ENCODE assay signal across 8 cellular contexts in the genomic region with DNA sequence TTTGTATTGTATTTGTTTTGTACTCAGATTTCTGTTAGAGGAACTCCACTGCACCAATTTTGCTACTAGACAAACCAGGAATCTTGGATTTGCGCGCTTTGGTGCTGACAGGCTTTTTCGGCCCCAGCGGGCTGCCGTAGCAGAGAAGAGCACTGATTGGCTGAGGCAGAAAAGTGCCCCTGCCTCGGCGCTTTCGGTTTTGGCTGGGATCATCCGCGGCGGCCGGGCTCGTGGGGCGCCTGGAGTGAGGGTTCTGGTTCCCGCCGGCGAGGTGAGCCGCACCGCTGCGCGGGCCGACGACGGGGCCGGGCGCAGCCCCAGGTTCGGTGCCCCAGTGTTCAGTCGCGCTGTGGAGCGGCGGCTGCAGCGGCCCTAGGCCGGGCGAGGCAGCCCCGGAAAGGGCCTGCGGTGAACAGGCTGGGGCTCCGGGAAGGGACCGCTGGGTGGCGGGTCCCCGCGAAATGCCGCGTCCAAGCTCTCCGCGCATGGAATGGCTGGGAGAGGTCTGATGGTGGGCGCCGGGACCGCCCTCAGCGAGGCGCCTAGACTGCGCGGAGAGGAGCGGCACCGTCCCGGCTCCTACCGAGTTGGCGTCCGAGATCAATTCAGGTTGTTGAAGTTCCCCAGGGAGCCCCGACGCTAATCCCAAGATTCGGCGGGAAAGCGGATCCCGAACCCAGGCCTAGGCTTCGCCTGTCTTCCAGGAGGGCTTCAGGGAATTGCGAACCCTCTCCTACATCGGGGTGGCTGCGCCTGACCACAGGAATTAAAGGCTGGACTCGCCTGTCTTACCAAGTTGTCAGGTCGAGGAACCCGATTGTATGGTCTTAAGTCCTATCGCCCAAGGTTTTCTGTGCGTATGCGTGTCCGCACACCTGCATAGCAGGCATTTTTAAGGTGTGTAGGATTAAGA.
DNase-seq lines count a peak whose midpoint lies in the region; ATAC-seq and FAIRE-seq lines count a peak whose summit lies in the region.

Gene LSM6 (plus strand): TSS at position 178 of the 913 bp plus-strand sequence. CDS start 7,204 bp downstream, outside the sequence.

- ATAC-seq in GM19438 (IDR thresholded peaks at IDR 0.05; ENCODE audit: low read depth, unreplicated experiment): peak; percentile 89
- peak; percentile 92 for ATAC-seq in HG03575 (IDR thresholded peaks at IDR 0.05; ENCODE audit: extremely low read depth, insufficient number of reproducible peaks, low FRiP score, unreplicated experiment)

- H3K4me3 ChIP-seq in NT2/D1 (ENCODE audit: insufficient read length, low read depth): peak within 1 kb of the TSS; percentile 72

- peak; percentile 86 for FAIRE-seq in endometrium (lab: Jason Lieb, UNC)

- no peaks in the 10 kb centered on the region for H3K4me1 ChIP-seq in NT2/D1 (ENCODE audit: insufficient read depth, insufficient read length)

- H3K27me3 ChIP-seq in NT2/D1 (ENCODE audit: insufficient read depth, insufficient read length): no peaks in the 10 kb centered on the region

- H3K36me3 ChIP-seq in NT2/D1 (ENCODE audit: insufficient read depth, insufficient read length, low read length): peaks cover 26% of the 10 kb centered on the region

- peak; percentile 40 for DNase-seq in CMK (ENCODE audit: low read depth)
- peak; percentile 47 for DNase-seq in NT2/D1 (ENCODE audit: low read depth, low spot score)
- DNase-seq in activated CD8-positive, alpha-beta memory T cell treated with anti-CD3 and anti-CD28 coated beads, Interleukin-2, amount 50 U/mL, for 24 hours (ENCODE audit: extremely low read depth): peak; percentile 57
- DNase-seq in midbrain (lab: John Stamatoyannopoulos, UW): peak; percentile 95
- DNase-seq in stimulated activated CD8-positive, alpha-beta memory T cell treated with anti-CD3 and anti-CD28 coated beads, Interleukin-2, amount 100 ng/mL, for 1 hour (ENCODE audit: low read depth in 2 of 2): peak; percentile 54 to 66

- H3K9ac ChIP-seq in NT2/D1 (ENCODE audit: insufficient read length, low read depth): peak within 1 kb of the TSS; percentile 88

- H3K9me3 ChIP-seq in NT2/D1 (ENCODE audit: insufficient read depth, low read length): no peaks in the 10 kb centered on the region

Comparison
In these comparisons a context has a peak if more than half of its experiments do, and no peak if none do; other contexts are left out.
1. Peak in every context shown above with its lines: DNase-seq, ATAC-seq and H3K4me3 ChIP-seq.
2. DNase-seq: peak in every context shown above with its lines; median percentile 95 in midbrain; 60 in stimulated activated CD8-positive, alpha-beta memory T cell treated with anti-CD3 and anti-CD28 coated beads, Interleukin-2, amount 100 ng/mL, for 1 hour; 57 in activated CD8-positive, alpha-beta memory T cell treated with anti-CD3 and anti-CD28 coated beads, Interleukin-2, amount 50 U/mL, for 24 hours; 47 in NT2/D1; 40 in CMK.